ENCODE assay signal across 12 cellular contexts in genomic region chr7:101018271-101019167, GRCh38. TPM values are rescaled to one million over a fixed set of nuclear protein-coding genes. Genes with fewer than 3 reads are reported as not detected.
DNase-seq lines count a peak whose midpoint lies in the region; ATAC-seq, FAIRE-seq and TF ChIP-seq lines count a peak whose summit lies in the region.
"Had no signal": no experiment of that assay in that cellular context is flagged by ENCODE, and none has a peak within 500 bp of the region (broad histone marks: within the 10 kb centered on the region; RNA-seq: fewer than 3 reads in every experiment).

No MANE protein-coding gene starts in this region.

- no peaks in the 10 kb centered on the region; the same call in none of the 2 replicates for H3K36me3 Mint-ChIP-seq in HFFc6 (ENCODE audit: low read depth)

- H3K4me3 Mint-ChIP-seq in HFFc6, result no peak overlapping the region

- peak overlapping the region; percentile 69 for H3K27ac Mint-ChIP-seq in HFFc6

- no peak for TF ChIP-seq EP300 in K562 (IDR thresholded peaks at IDR 0.05; ENCODE audit: low read length)

- ATAC-seq in K562 (peak; percentile 15; the same call in 2 of the 3 replicates), HG03097 (IDR thresholded peaks at IDR 0.05; ENCODE audit: low FRiP score, unreplicated experiment) (no peak), GM19455 (IDR thresholded peaks at IDR 0.05; ENCODE audit: unreplicated experiment) (no peak), HG02763 (IDR thresholded peaks at IDR 0.05; ENCODE audit: unreplicated experiment) (no peak)

- no TSS peak for BruUV-seq in K562 (replicated peaks; lab: Mats Ljungman, UMichigan)

- H3K4me2 ChIP-seq in K562 (ENCODE audit: insufficient read depth, low read length), result no peak overlapping the region
- H3K4me2 ChIP-seq in neuronal stem cell (ENCODE audit: insufficient read depth, low read length, poor library complexity, severe bottlenecking), result peak overlapping the region; percentile 23

- no peak overlapping the region for H3K23ac ChIP-seq in neuronal stem cell (ENCODE audit: low read depth, low read length, poor library complexity)

- H3K27me3 ChIP-seq in K562 (ENCODE audit: control insufficient read depth in 2 of 2, insufficient read depth in 2 of 2, low read length in 2 of 2), result peaks cover 0 to 45% of the 10 kb centered on the region in 2 experiments; a peak in 3 of 5 replicates
- H3K27me3 ChIP-seq in neuronal stem cell (ENCODE audit: control insufficient read depth in 3 of 3, insufficient read depth in 3 of 3, low read depth in 1 of 3, low read length in 3 of 3), result no peaks in the 10 kb centered on the region

- peak overlapping the region; percentile 88 for H2BK12ac ChIP-seq in neuronal stem cell (ENCODE audit: low read length)

- H3K9me3 ChIP-seq in K562 (replicated peaks; ENCODE audit: control insufficient read depth, insufficient read depth, low read depth, low read length), result no peaks in the 10 kb centered on the region
- peaks cover 0 to 6% of the 10 kb centered on the region in 2 donors for H3K9me3 ChIP-seq in neuronal stem cell (replicated peaks in 1 of 2; ENCODE audit: control insufficient read depth in 2 of 2, insufficient read depth in 1 of 2, low read depth in 1 of 2, low read length in 2 of 2)

- intact Hi-C loops in K562 (cut with micrococcal nuclease), result no loop called here

- no peak overlapping the region for H3K4ac ChIP-seq in neuronal stem cell (ENCODE audit: low read length)

- H3K79me1 ChIP-seq in neuronal stem cell (ENCODE audit: low read depth, low read length), result no peaks in the 10 kb centered on the region

- H3K4me1 ChIP-seq in K562 (replicated peaks in 1 of 2; ENCODE audit: control insufficient read depth in 2 of 2, insufficient read depth in 2 of 2, low read length in 2 of 2) (peaks cover 6 to 19% of the 10 kb centered on the region in 2 experiments; a peak in 4 of 5 replicates), neuronal stem cell (ENCODE audit: control insufficient read depth in 2 of 2, insufficient read depth in 1 of 2, low read depth in 1 of 2, low read length in 2 of 2) (peaks cover 18 to 20% of the 10 kb centered on the region in 2 donors)

- peaks cover 25% of the 10 kb centered on the region for H3K27me3 Mint-ChIP-seq in HFFc6 (ENCODE audit: insufficient read depth)

- POLR2A ChIA-PET in K562 (lab: Yijun Ruan, JAX), result interaction anchor here (0.5 to 1.8 kb wide), 4 partner anchors 9 to 96 kb away, joined by 3 to 8 read pairs (median 4); no protein-coding TSS in a partner anchor

- no peak for TF ChIP-seq POLR2A in K562 (conservative IDR thresholded peaks at IDR 0.05)

- H3K4me3 ChIP-seq in GM08714 (ENCODE audit: low read length) (peak overlapping the region; percentile 14; the same call in 1 of the 2 replicates), K562 (no peak overlapping the region), neuronal stem cell (ENCODE audit: low read length in 2 of 2) (peak overlapping the region in 1 of 2 donors; percentile 33)

- no peaks in the 10 kb centered on the region for H3K9me1 ChIP-seq in K562 (ENCODE audit: control insufficient read depth, insufficient read depth, low read length)

- H3K18ac ChIP-seq in neuronal stem cell (ENCODE audit: low read length), result peak overlapping the region; percentile 98

- TF ChIP-seq RAD21 in K562 (CRISPR knock-in tag; conservative IDR thresholded peaks at IDR 0.05 in 1 of 2, IDR thresholded peaks at IDR 0.05 in 1 of 2), result no peak

- CTCF ChIA-PET in K562 (lab: Yijun Ruan, JAX; ENCODE audit: low intra/inter-chr PET ratio), result no interaction called here

- H3K14ac ChIP-seq in neuronal stem cell (ENCODE audit: low read length), result peak overlapping the region; percentile 47

- H3K27ac ChIP-seq in K562 (ENCODE audit: extremely low read depth, low read depth, low read length) (no peak overlapping the region), neuronal stem cell (replicated peaks; ENCODE audit: low read length) (peak overlapping the region; percentile 80)

- in situ Hi-C loops in K562 (cut with MboI), result no loop called here

- peak overlapping the region; percentile 83 for H2BK120ac ChIP-seq in neuronal stem cell (ENCODE audit: low read depth, low read length)

- TF ChIP-seq CTCF in HFFc6 (IDR thresholded peaks at IDR 0.05) (no peak), K562 (IDR thresholded peaks at IDR 0.05 in 2 of 3, conservative IDR thresholded peaks at IDR 0.05 in 1 of 3; ENCODE audit: insufficient read depth in 2 of 3, low read depth in 1 of 3, low read length in 3 of 3) (no peak)

- H3K9me3 Mint-ChIP-seq in HFFc6, result no peaks in the 10 kb centered on the region

- H2AFZ ChIP-seq in K562 (ENCODE audit: low read depth, low read length) (no peak overlapping the region), neuronal stem cell (ENCODE audit: low read length) (peak overlapping the region; percentile 70)

- peaks cover 10% of the 10 kb centered on the region; the same call in 1 of the 2 replicates for H3K4me1 Mint-ChIP-seq in HFFc6 (ENCODE audit: low read depth)

- no peak overlapping the region for H4K91ac ChIP-seq in neuronal stem cell (ENCODE audit: low read depth, low read length, poor library complexity)

- DNase-seq in HFFc6, result no peak
- peak in 3 of 4 experiments; percentile 15 to 63 (median 54) for DNase-seq in K562 (ENCODE audit: extremely low read depth in 1 of 4, low spot score in 3 of 4)
- peak; percentile 37 for DNase-seq in neuronal stem cell (ENCODE audit: low spot score)
- no peak for DNase-seq in MV-4-11 (lab: John Stamatoyannopoulos, UW)
- DNase-seq: effector CD8-positive, alpha-beta T cell; NCI-H1436; SHP77 had no signal

- H3K36me3 ChIP-seq in K562 (ENCODE audit: control insufficient read depth, insufficient read depth, low read length), result no peaks in the 10 kb centered on the region
- peaks cover 0 to 4% of the 10 kb centered on the region in 2 donors for H3K36me3 ChIP-seq in neuronal stem cell (replicated peaks in 1 of 2; ENCODE audit: control insufficient read depth in 2 of 2, insufficient read depth in 2 of 2, low read length in 2 of 2)

- peak overlapping the region; percentile 85 for H2BK5ac ChIP-seq in neuronal stem cell (ENCODE audit: low read length)

- H2AK5ac ChIP-seq in neuronal stem cell (ENCODE audit: low read depth, low read length), result peak overlapping the region; percentile 47

- H3K9ac ChIP-seq in K562 (ENCODE audit: insufficient read depth in 1 of 2, low read depth in 2 of 2, low read length in 2 of 2) (peak overlapping the region in 1 of 2 experiments; percentile 59; a peak in 2 of 4 replicates), neuronal stem cell (ENCODE audit: low read depth, low read length, poor library complexity) (no peak overlapping the region)

- H4K20me1 ChIP-seq in K562 (replicated peaks; ENCODE audit: control insufficient read depth, insufficient read depth, low read length), result no peaks in the 10 kb centered on the region

- H4K8ac ChIP-seq in neuronal stem cell (ENCODE audit: low read depth, low read length), result no peak overlapping the region

- H3K79me2 ChIP-seq in K562 (ENCODE audit: control insufficient read depth, insufficient read depth, low read length), result no peaks in the 10 kb centered on the region

- 16% methylated on average over 9 of the region's 14 CpGs for WGBS in K562 (ENCODE audit: insufficient coverage, low coverage, missing lambda C conversion rate)
- WGBS in neuronal stem cell (ENCODE audit: extremely low coverage in 2 of 2, insufficient read length in 2 of 2, insufficient replicate concordance in 1 of 2), 2 donors, result no CpG with 5 or more reads among the region's 14 CpGs

- H2BK15ac ChIP-seq in neuronal stem cell (ENCODE audit: low read length), result peak overlapping the region; percentile 40

- FAIRE-seq in K562 (lab: Jason Lieb, UNC), result no peak

RNA-seq across cellular contexts. Expression of gene MUC17, which starts 1.4 kb away (rescaled TPM):
- not detected for total RNA-seq in HFFc6 (2021; fragmentation: NEBNext Ultra II Directional; extraction: Animal tissue kit (Norgen Biotek cat#: 25700))
- total RNA-seq in K562 (2011; cell fraction: chromatin; rRNA removed; ENCODE audit: low replicate concordance), result not detected in 2 replicates
- total RNA-seq in K562 (2011; cell fraction: nucleolus; rRNA removed), result not detected in 2 replicates
- total RNA-seq in K562 (2011; cell fraction: nucleoplasm; rRNA removed), result under 0.01 TPM in 1 of 2 replicates, not detected in the other
- total RNA-seq in K562 (2014; rRNA removed) (not detected in 2 replicates), K562 (2014; rRNA removed; fragmentation: Illumina TruSeq; extraction: Trizol) (not detected in 2 replicates), K562 (2015; rRNA removed; fragmentation: Illumina TruSeq; extraction: Trizol) (not detected in 2 replicates), K562 (2021) (not detected in 2 replicates)
- polyA plus RNA-seq in K562 (2011; rRNA removed) (not detected in 2 replicates), K562 (2014; fragmentation: Illumina TruSeq; extraction: Trizol) (not detected in 2 replicates), K562 (2014; fragmentation: Nextera tagmentation; extraction: Ambion mirVana) (not detected), K562 (2014; rRNA removed) (not detected in 2 replicates)
- polyA plus RNA-seq in K562 (2011; cell fraction: cytosol; rRNA removed), result under 0.01 TPM in 2 replicates
- polyA plus RNA-seq in K562 (2011; cell fraction: nucleus; rRNA removed), result 0.01 TPM in 1 of 2 replicates, not detected in the other
- not detected in 2 replicates for polyA plus RNA-seq in K562 (2012)
- polyA minus RNA-seq in K562 (2011; rRNA and poly(A)+ RNA removed), result under 0.01 TPM in 1 of 2 replicates, not detected in the other
- polyA minus RNA-seq in K562 (2011; cell fraction: cytosol; rRNA and poly(A)+ RNA removed), result not detected in 2 replicates
- not detected in 2 replicates for polyA minus RNA-seq in K562 (2011; cell fraction: nucleus; rRNA and poly(A)+ RNA removed)
- polyA plus RNA-seq in neuronal stem cell (2013, experiment 1 of 2), result not detected
- not detected for polyA plus RNA-seq in neuronal stem cell (2013, experiment 2 of 2)
- total RNA-seq: G401 had no signal

RNA-seq across cellular contexts. Expression of gene MUC12, which starts 49.2 kb away (rescaled TPM):
- total RNA-seq in HFFc6 (2021; fragmentation: NEBNext Ultra II Directional; extraction: Animal tissue kit (Norgen Biotek cat#: 25700)), result 1 to 10 TPM in 5 of 6 experiments, under 1 TPM in 1; 0.91 to 2.3 (median 1.6) TPM
- total RNA-seq in K562 (2011; cell fraction: chromatin; rRNA removed; ENCODE audit: low replicate concordance), result not detected in 2 replicates
- 1.0 TPM in 1 of 2 replicates, not detected in the other for total RNA-seq in K562 (2011; cell fraction: nucleolus; rRNA removed)
- total RNA-seq in K562 (2011; cell fraction: nucleoplasm; rRNA removed), result not detected in 2 replicates
- total RNA-seq in K562 (2014; rRNA removed) (0.33 and 1.2 TPM in 2 replicates), K562 (2014; rRNA removed; fragmentation: Illumina TruSeq; extraction: Trizol) (0.29 TPM in 1 of 2 replicates, not detected in the other), K562 (2015; rRNA removed; fragmentation: Illumina TruSeq; extraction: Trizol) (not detected in 2 replicates), K562 (2021) (0.40 and 1.1 TPM in 2 replicates)
- polyA plus RNA-seq in K562 (2011; rRNA removed) (0.43 and 1.1 TPM in 2 replicates), K562 (2014; fragmentation: Illumina TruSeq; extraction: Trizol) (0.85 and 2.5 TPM in 2 replicates), K562 (2014; fragmentation: Nextera tagmentation; extraction: Ambion mirVana) (under 1 TPM; 0.23 to 0.46 TPM), K562 (2014; rRNA removed) (0.73 and 0.94 TPM in 2 replicates)
- 0.24 and 2.9 TPM in 2 replicates for polyA plus RNA-seq in K562 (2011; cell fraction: cytosol; rRNA removed)
- polyA plus RNA-seq in K562 (2011; cell fraction: nucleus; rRNA removed), result 0.20 and 0.73 TPM in 2 replicates
- 1.5 and 1.7 TPM in 2 replicates for polyA plus RNA-seq in K562 (2012)
- not detected in 2 replicates for polyA minus RNA-seq in K562 (2011; rRNA and poly(A)+ RNA removed)
- polyA minus RNA-seq in K562 (2011; cell fraction: cytosol; rRNA and poly(A)+ RNA removed), result not detected in 2 replicates
- polyA minus RNA-seq in K562 (2011; cell fraction: nucleus; rRNA and poly(A)+ RNA removed), result not detected in 2 replicates
- 10.2 TPM for polyA plus RNA-seq in neuronal stem cell (2013, experiment 1 of 2)
- polyA plus RNA-seq in neuronal stem cell (2013, experiment 2 of 2), result 11.2 TPM
- total RNA-seq: G401 had no signal

Comparison
In these comparisons a context has a peak if more than half of its experiments do, and no peak if none do; other contexts are left out.
1. DNase-seq: peak in K562 (3 of 4) and neuronal stem cell (single experiment); none in HFFc6 (single experiment) and MV-4-11 (single experiment).